12 cellular contexts compared by ENCODE assay signal in genomic region chr12:58365087-58365390, GRCh38.
A peak's percentile ranks its signal among the peaks of the same experiment; 100 is the strongest.
DNase-seq lines count a peak whose midpoint lies in the region; TF ChIP-seq lines count a peak whose summit lies in the region.
"Had no signal": no experiment of that assay in that cellular context is flagged by ENCODE, and none has a peak within 500 bp of the region (broad histone marks: within the 10 kb centered on the region; RNA-seq: fewer than 3 reads in every experiment).

No MANE protein-coding gene starts in this region.

- H3K9ac ChIP-seq in SK-N-MC (ENCODE audit: insufficient read length) = no peak overlapping the region

- no peaks in the 10 kb centered on the region for H4K20me1 ChIP-seq in hepatocyte (ENCODE audit: insufficient read depth, poor library complexity, severe bottlenecking)

- H3K4me1 ChIP-seq in hepatocyte (ENCODE audit: insufficient read depth) = peaks cover 7% of the 10 kb centered on the region
- peaks cover 17 to 18% of the 10 kb centered on the region in 2 donors for H3K4me1 ChIP-seq in thyroid gland

- intact Hi-C loops in thyroid gland (cut with DNase I) = no loop called here

- TF ChIP-seq POLR2A in thyroid gland (IDR thresholded peaks at IDR 0.05) = no peak

- 76% methylated on average over 1 of the region's 1 CpG for WGBS in hepatocyte (ENCODE audit: low lambda C conversion rate, missing lambda C conversion rate)
- 77 to 79% methylated on average over 1 of the region's 1 CpG for WGBS in thyroid gland, 2 donors

- H3K9me2 ChIP-seq in hepatocyte (replicated peaks; ENCODE audit: insufficient read depth) = no peaks in the 10 kb centered on the region

- TF ChIP-seq CTCF in HFFc6 (IDR thresholded peaks at IDR 0.05) = no peak
- no peak for TF ChIP-seq CTCF in hepatocyte (IDR thresholded peaks at IDR 0.05; ENCODE audit: poor library complexity)
- TF ChIP-seq CTCF in thyroid gland (IDR thresholded peaks at IDR 0.05) = no peak

- no peaks in the 10 kb centered on the region for H3K36me3 Mint-ChIP-seq in HFFc6 (ENCODE audit: low read depth)

- H3K27ac ChIP-seq in SK-N-MC = peak overlapping the region; percentile 71
- H3K27ac ChIP-seq in hepatocyte = peak overlapping the region; percentile 12
- H3K27ac ChIP-seq in thyroid gland = peak overlapping the region in 2 of 3 donors; percentile 8 to 21
- H3K27ac ChIP-seq: C4-2B had no signal

- DNase-seq in HFFc6 (no peak), SK-N-MC (ENCODE audit: low read depth, low spot score) (no peak), hepatocyte (ENCODE audit: low spot score) (no peak), thyroid gland (no peak), retina (no peak), cerebellar cortex (ENCODE audit: low spot score) (no peak), cortex of kidney (lab: John Stamatoyannopoulos, UW) (no peak)
- DNase-seq: DMS153, NCI-H1092 treated with DMSO at 0.1 percent for 48 hours, NCI-H1694, NCI-H2107 had no signal

- peak overlapping the region; percentile 89 for H3K27ac Mint-ChIP-seq in HFFc6

- no peaks in the 10 kb centered on the region for H3K9me3 Mint-ChIP-seq in HFFc6

- H3K4me3 ChIP-seq in SK-N-MC (peak overlapping the region; percentile 40), hepatocyte (no peak overlapping the region), thyroid gland (replicated peaks in 1 of 3) (no peak overlapping the region)

- H3K4me2 ChIP-seq in hepatocyte = no peak overlapping the region

- H3K27me3 ChIP-seq in hepatocyte (no peaks in the 10 kb centered on the region), thyroid gland (no peaks in the 10 kb centered on the region)

- H3K4me3 Mint-ChIP-seq in HFFc6 = peak overlapping the region; percentile 46; the same call in 1 of the 2 replicates

- no peak overlapping the region for H2AFZ ChIP-seq in hepatocyte

- no peaks in the 10 kb centered on the region for H3K27me3 Mint-ChIP-seq in HFFc6 (ENCODE audit: insufficient read depth)

- H3K4me1 Mint-ChIP-seq in HFFc6 (ENCODE audit: low read depth) = peaks cover 68% of the 10 kb centered on the region

- H3K36me3 ChIP-seq in SK-N-MC (ENCODE audit: insufficient read depth, low read length) = no peaks in the 10 kb centered on the region
- no peaks in the 10 kb centered on the region for H3K36me3 ChIP-seq in hepatocyte (replicated peaks; ENCODE audit: insufficient read depth, low read depth)
- no peaks in the 10 kb centered on the region for H3K36me3 ChIP-seq in thyroid gland

- H3K79me2 ChIP-seq in hepatocyte = no peaks in the 10 kb centered on the region

- H3K9me3 ChIP-seq in SK-N-MC (ENCODE audit: low read depth, low read length) (no peaks in the 10 kb centered on the region), hepatocyte (ENCODE audit: low read depth) (no peaks in the 10 kb centered on the region), thyroid gland (no peaks in the 10 kb centered on the region)

Comparison
In these comparisons a context has a peak if more than half of its experiments do, and no peak if none do; other contexts are left out.
1. H3K27ac ChIP-seq: peak in every context shown above with its lines; median percentile 71 in SK-N-MC; 14 in thyroid gland; 12 in hepatocyte.